In the genomic region with DNA sequence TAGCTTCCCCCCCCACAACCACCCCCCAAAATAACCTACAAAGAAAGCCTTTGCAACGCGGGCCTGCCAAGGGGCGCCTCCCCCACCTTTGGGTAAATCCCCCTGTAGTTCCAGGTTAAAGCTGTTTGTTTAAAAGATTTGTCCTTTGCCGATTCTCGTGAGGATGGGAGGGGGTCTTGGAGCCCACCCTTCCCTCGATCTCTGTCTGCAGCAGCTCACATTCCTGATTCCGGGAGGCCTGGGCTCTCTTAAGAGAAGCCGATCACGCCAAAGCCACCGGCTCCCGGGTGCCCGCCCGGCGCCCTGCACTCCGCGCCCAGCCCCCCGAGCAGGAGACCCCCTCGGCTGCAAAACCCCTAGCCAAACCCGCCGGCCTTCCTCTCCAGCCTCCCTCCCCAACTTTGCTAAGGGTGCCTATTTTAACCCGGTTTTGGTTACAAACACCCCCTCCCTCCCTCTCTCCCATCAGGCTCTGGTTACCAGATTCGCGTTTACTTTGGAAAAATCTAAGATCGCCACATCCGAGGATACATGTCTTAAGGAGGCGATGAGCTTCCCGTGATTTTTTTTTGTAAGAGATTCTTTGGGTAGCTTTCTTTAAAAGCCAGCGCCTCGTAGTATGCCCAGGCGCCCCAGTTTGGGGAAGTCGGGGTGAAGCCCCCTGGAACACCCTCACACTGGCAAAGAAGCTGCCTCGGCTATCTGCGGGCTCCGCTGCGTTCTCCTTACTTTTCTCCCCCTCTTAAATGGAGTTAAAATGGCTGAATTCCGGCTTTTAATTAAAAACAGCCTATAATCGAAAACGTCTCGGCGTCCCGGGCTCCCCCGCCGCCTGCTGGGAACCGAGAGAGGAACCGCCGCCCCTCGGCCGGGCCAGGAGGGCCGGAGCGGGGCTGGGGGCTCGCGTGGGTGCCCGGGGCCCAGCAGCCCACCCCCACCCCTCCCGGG, we compare ENCODE assay signal across 8 cellular contexts. TPM values are rescaled to one million over a fixed set of nuclear protein-coding genes. Genes with fewer than 3 reads are reported as not detected.
A peak's percentile ranks its signal among the peaks of the same experiment; 100 is the strongest.
DNase-seq lines count a peak whose midpoint lies in the region; ATAC-seq and TF ChIP-seq lines count a peak whose summit lies in the region.

No MANE protein-coding gene starts in this region.

- H3K79me2 ChIP-seq in ACC112 (ENCODE audit: control insufficient read depth, insufficient read depth, low read length, unreplicated experiment) = peaks cover 87% of the 10 kb centered on the region

- intact Hi-C loops in natural killer cell (cut with micrococcal nuclease) = no loop called here

- H3K36me3 Mint-ChIP-seq in T-helper 17 cell (ENCODE audit: low read depth) = peaks cover 2% of the 10 kb centered on the region
- no peaks in the 10 kb centered on the region for H3K36me3 Mint-ChIP-seq in natural killer cell

- DNase-seq in T-helper 17 cell (no peak), natural killer cell (no peak), GOT3 (lab: John Stamatoyannopoulos, UW) (no peak), amniotic stem cell (lab: John Stamatoyannopoulos, UW) (no peak)
- DNase-seq in stimulated activated CD4-positive, alpha-beta T cell treated with anti-CD3 and anti-CD28 coated beads, Interleukin-1b, Interleukin-23, amount 100 ng/mL, for 48 hours = no peak

- 1% methylated on average over 54 of the region's 54 CpGs for WGBS in esophagus, 2 donors

- no peak for TF ChIP-seq CTCF in GM12875 (IDR thresholded peaks at IDR 0.05; ENCODE audit: borderline replicate concordance, insufficient read depth, low read depth, low read length)
- TF ChIP-seq CTCF in natural killer cell (IDR thresholded peaks at IDR 0.05) = no peak

- H3K9me3 ChIP-seq in T-helper 17 cell (ENCODE audit: control insufficient read depth, low read length, poor library complexity, severe bottlenecking) (no peaks in the 10 kb centered on the region), esophagus (ENCODE audit: control insufficient read depth in 2 of 2, insufficient read depth in 1 of 2, low read depth in 1 of 2, low read length in 1 of 2) (no peaks in the 10 kb centered on the region)

- H3K4me1 ChIP-seq in ACC112 (ENCODE audit: control insufficient read depth, insufficient read depth, low read length, unreplicated experiment) = peaks cover 17% of the 10 kb centered on the region
- H3K4me1 ChIP-seq in esophagus (ENCODE audit: control insufficient read depth in 2 of 2, insufficient read depth in 2 of 2, low read length in 1 of 2) = peaks cover 4 to 15% of the 10 kb centered on the region in 2 donors

- H3K4me1 Mint-ChIP-seq in T-helper 17 cell (peaks cover 37% of the 10 kb centered on the region), natural killer cell (peaks cover 22 to 58% of the 10 kb centered on the region in 2 donors)

- peak overlapping the region; percentile 38 for H2AFZ ChIP-seq in ACC112 (ENCODE audit: low read length, unreplicated experiment)

- ATAC-seq in T-helper 17 cell = no peak
- ATAC-seq in natural killer cell = no peak

- peaks cover 46% of the 10 kb centered on the region for H3K27me3 Mint-ChIP-seq in T-helper 17 cell
- peaks cover 35 to 60% of the 10 kb centered on the region in 2 donors for H3K27me3 Mint-ChIP-seq in natural killer cell (ENCODE audit: low read depth in 2 of 2)

- H3K9me3 Mint-ChIP-seq in natural killer cell = no peaks in the 10 kb centered on the region

- peak overlapping the region; percentile 90 for H3K27ac ChIP-seq in ACC112 (ENCODE audit: low read depth, low read length)
- peak overlapping the region; percentile 98 to 99 for H3K27ac ChIP-seq in esophagus (ENCODE audit: low read depth in 2 of 2, low read length in 1 of 2)

- H3K27ac Mint-ChIP-seq in T-helper 17 cell (no peak overlapping the region), natural killer cell (no peak overlapping the region)

- H3K27me3 ChIP-seq in ACC112 (ENCODE audit: insufficient read depth, low read length) (no peaks in the 10 kb centered on the region), esophagus (ENCODE audit: control insufficient read depth in 1 of 2, insufficient read depth in 2 of 2, low read length in 2 of 2) (no peaks in the 10 kb centered on the region)

- H3K4me3 ChIP-seq in ACC112 (ENCODE audit: low read depth, low read length) (peak overlapping the region; percentile 85), GM12875 (ENCODE audit: low read depth, low read length) (peak overlapping the region; percentile 8), esophagus (ENCODE audit: low read depth in 1 of 2, low read length in 2 of 2) (peak overlapping the region; percentile 78 to 88)

- H3K36me3 ChIP-seq in ACC112 (ENCODE audit: insufficient read depth, low read length) = no peaks in the 10 kb centered on the region
- H3K36me3 ChIP-seq in esophagus (ENCODE audit: control insufficient read depth in 2 of 2, insufficient read depth in 2 of 2, low read length in 1 of 2) = peaks cover 0 to 5% of the 10 kb centered on the region in 2 donors

- H3K4me3 Mint-ChIP-seq in T-helper 17 cell (peak overlapping the region; percentile 83), natural killer cell (peak overlapping the region; percentile 80)

RNA-seq across cellular contexts. Expression of a gene that starts 1.0 kb away (rescaled TPM):
- 10 to 100 TPM; 54.5 to 67.6 TPM for total RNA-seq in T-helper 17 cell
- 10 to 100 TPM; 18.0 to 34.0 TPM for polyA plus RNA-seq in esophagus
- total RNA-seq in natural killer cell = 100 to 1,000 TPM; 111 to 127 (median 124) TPM

Comparison
In these comparisons a context has a peak if more than half of its experiments do, and no peak if none do; other contexts are left out.
1. H3K4me3 ChIP-seq: peak in every context shown above with its lines; median percentile 85 in ACC112; 83 in esophagus; 8 in GM12875.